8 cellular contexts compared by ENCODE assay signal in the genomic region with DNA sequence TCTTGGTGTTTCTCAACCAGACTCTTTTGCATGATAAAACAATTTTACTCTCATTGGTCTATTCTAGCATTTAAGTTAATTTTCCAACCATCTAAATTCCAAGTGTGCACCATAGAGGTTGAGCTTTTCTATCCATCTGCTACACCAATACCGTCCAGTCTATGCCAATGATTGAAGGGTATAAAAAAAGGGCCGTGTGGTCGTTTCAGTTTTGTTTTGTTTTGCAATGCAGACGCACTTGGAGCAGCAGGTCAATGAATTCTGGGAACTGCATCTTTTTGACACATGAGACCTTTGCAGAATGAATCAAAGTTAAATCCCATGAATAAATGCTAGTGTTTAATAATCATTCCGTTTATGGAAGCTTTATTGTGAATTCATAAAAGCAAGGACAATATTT.
DNase-seq lines count a peak whose midpoint lies in the region; ATAC-seq lines count a peak whose summit lies in the region.

No MANE protein-coding gene starts in this region.

- POLR2A ChIA-PET in activated CD4-positive, alpha-beta memory T cell treated with anti-CD3 and anti-CD28 coated beads, Interleukin-2, amount 10 ng/mL, durations not matched to agents 7 days and 5 days (lab: Charles Lee) = interaction anchor here (0.9 to 2.5 kb wide), 5 partner anchors 12 to 79 kb away, joined by 3 to 12 read pairs (median 6); no protein-coding TSS in a partner anchor

- peaks cover 34% of the 10 kb centered on the region for H3K36me3 Mint-ChIP-seq in activated CD4-positive, alpha-beta memory T cell treated with anti-CD3 and anti-CD28 coated beads, Interleukin-2, amount 10 ng/mL, durations not matched to agents 7 days and 5 days (ENCODE audit: low read depth)

- CTCF ChIA-PET in activated CD4-positive, alpha-beta memory T cell treated with anti-CD3 and anti-CD28 coated beads, Interleukin-2, amount 10 ng/mL, durations not matched to agents 7 days and 5 days (lab: Charles Lee) = interaction anchor here (1.8 kb wide), 1 partner anchor 13 kb away, joined by 8 read pairs; no protein-coding TSS in a partner anchor

- peak; percentile 47 for DNase-seq in KBM-7
- no peak for DNase-seq in activated CD4-positive, alpha-beta memory T cell treated with anti-CD3 and anti-CD28 coated beads, Interleukin-2, amount 10 ng/mL, durations not matched to agents 7 days and 5 days
- DNase-seq in COR-L47 (lab: John Stamatoyannopoulos, UW) = no peak
- DNase-seq in putamen (ENCODE audit: low spot score) = no peak
- DNase-seq in activated effector memory CD4-positive, alpha-beta T cell treated with anti-CD3 and anti-CD28 coated beads, Interleukin-2, amount 50 U/mL, for 16 hours = no peak

- no peaks in the 10 kb centered on the region for H4K20me1 ChIP-seq in BLaER1

- ATAC-seq in GM21367 (IDR thresholded peaks at IDR 0.05; ENCODE audit: unreplicated experiment) = no peak

- in situ Hi-C loops in KBM-7 (cut with MboI; ENCODE audit: low pct_unique_long_range_greater_than_20kb, low sequenced_read_pairs) = no loop called here

- H3K27me3 Mint-ChIP-seq in activated CD4-positive, alpha-beta memory T cell treated with anti-CD3 and anti-CD28 coated beads, Interleukin-2, amount 10 ng/mL, durations not matched to agents 7 days and 5 days = no peaks in the 10 kb centered on the region

- peak overlapping the region; percentile 91 for H3K4me2 ChIP-seq in BLaER1

- H3K9ac ChIP-seq in BLaER1 = peak overlapping the region; percentile 61
- H3K9ac ChIP-seq in mucosa of rectum (ENCODE audit: low read depth in 1 of 2, low read length in 2 of 2) = peak overlapping the region in 1 of 2 donors; percentile 50

- peak overlapping the region; percentile 95 for H3K27ac Mint-ChIP-seq in activated CD4-positive, alpha-beta memory T cell treated with anti-CD3 and anti-CD28 coated beads, Interleukin-2, amount 10 ng/mL, durations not matched to agents 7 days and 5 days

- peaks cover 43% of the 10 kb centered on the region for H3K4me1 Mint-ChIP-seq in activated CD4-positive, alpha-beta memory T cell treated with anti-CD3 and anti-CD28 coated beads, Interleukin-2, amount 10 ng/mL, durations not matched to agents 7 days and 5 days

- H3K4me3 Mint-ChIP-seq in activated CD4-positive, alpha-beta memory T cell treated with anti-CD3 and anti-CD28 coated beads, Interleukin-2, amount 10 ng/mL, durations not matched to agents 7 days and 5 days = peak overlapping the region; percentile 65

- peaks cover 33% of the 10 kb centered on the region for H3K9me3 ChIP-seq in BLaER1
- H3K9me3 ChIP-seq in mucosa of rectum (ENCODE audit: control insufficient read depth in 2 of 2, low read length in 2 of 2) = no peaks in the 10 kb centered on the region

- H3K36me3 ChIP-seq in BLaER1 (no peaks in the 10 kb centered on the region), mucosa of rectum (ENCODE audit: control insufficient read depth in 2 of 2, insufficient read depth in 2 of 2, low read length in 2 of 2) (no peaks in the 10 kb centered on the region)

- peak overlapping the region; percentile 94 for H3K27ac ChIP-seq in BLaER1
- peak overlapping the region; percentile 19 to 65 for H3K27ac ChIP-seq in mucosa of rectum (ENCODE audit: low read depth in 2 of 2, low read length in 2 of 2)

- H3K27me3 ChIP-seq in BLaER1 (no peaks in the 10 kb centered on the region), mucosa of rectum (ENCODE audit: control insufficient read depth in 2 of 2, insufficient read depth in 2 of 2, low read length in 2 of 2) (no peaks in the 10 kb centered on the region)

- H3K4me1 ChIP-seq in BLaER1 (peaks cover 49% of the 10 kb centered on the region), mucosa of rectum (ENCODE audit: control insufficient read depth in 2 of 2, insufficient read depth in 2 of 2, low read length in 2 of 2) (no peaks in the 10 kb centered on the region)

- peak overlapping the region; percentile 61 for H3K4me3 ChIP-seq in BLaER1
- H3K4me3 ChIP-seq in mucosa of rectum (ENCODE audit: low read length in 2 of 2) = peak overlapping the region; percentile 22 to 54

- H3K9me3 Mint-ChIP-seq in activated CD4-positive, alpha-beta memory T cell treated with anti-CD3 and anti-CD28 coated beads, Interleukin-2, amount 10 ng/mL, durations not matched to agents 7 days and 5 days = peaks cover 15% of the 10 kb centered on the region
